In the genomic region with DNA sequence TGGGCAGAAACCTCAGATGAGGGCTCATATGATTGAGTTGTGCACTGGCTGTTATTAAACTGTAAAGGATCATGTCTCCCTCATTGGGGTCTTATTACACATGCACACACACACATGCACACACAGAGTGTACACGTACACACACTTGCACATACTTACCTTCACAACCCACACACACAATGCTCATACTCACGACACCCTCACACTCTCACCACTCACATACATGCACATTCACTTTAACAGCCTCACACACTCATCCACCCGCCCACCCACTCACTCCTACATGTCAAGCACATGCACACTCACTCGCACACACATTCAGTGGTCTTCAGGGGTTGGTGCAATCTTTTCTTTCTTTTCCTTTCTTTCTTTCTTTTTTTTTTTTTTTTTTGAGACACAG, we compare ENCODE assay signal across 25 cellular contexts. TPM values are rescaled to one million over a fixed set of nuclear protein-coding genes. Genes with fewer than 3 reads are reported as not detected.
DNase-seq lines count a peak whose midpoint lies in the region; ATAC-seq, FAIRE-seq and TF ChIP-seq lines count a peak whose summit lies in the region.
"Had no signal": no experiment of that assay in that cellular context is flagged by ENCODE, and none has a peak within 500 bp of the region (broad histone marks: within the 10 kb centered on the region; RNA-seq: fewer than 3 reads in every experiment).

No MANE protein-coding gene starts in this region.

- no peaks in the 10 kb centered on the region for H3K9me3 Mint-ChIP-seq in H9
- no peaks in the 10 kb centered on the region for H3K9me3 Mint-ChIP-seq in activated T-cell treated with anti-CD3 and anti-CD28 coated beads, Interleukin-2, amount 50 U/mL, for 72 hours
- H3K9me3 Mint-ChIP-seq: CD4-positive, alpha-beta memory T cell; HFFc6 had no signal

- no peaks in the 10 kb centered on the region for H3K79me2 ChIP-seq in H9 (ENCODE audit: insufficient read depth, low read length)
- no peaks in the 10 kb centered on the region for H3K79me2 ChIP-seq in GM12878 (ENCODE audit: control insufficient read depth, insufficient read depth, low read length)
- H3K79me2 ChIP-seq in H1 (ENCODE audit: control insufficient read depth in 1 of 2, insufficient read depth in 2 of 2, low read length in 2 of 2) = no peaks in the 10 kb centered on the region

- no peaks in the 10 kb centered on the region for H3K9me3 ChIP-seq in H9 (ENCODE audit: control insufficient read depth, low read depth, low read length)
- no peaks in the 10 kb centered on the region for H3K9me3 ChIP-seq in HEK293 (ENCODE audit: control insufficient read depth, insufficient read depth, low read depth, low read length)
- H3K9me3 ChIP-seq in GM12878 (replicated peaks; ENCODE audit: control insufficient read depth, insufficient read depth, low read length) = no peaks in the 10 kb centered on the region
- H3K9me3 ChIP-seq in H1 (ENCODE audit: insufficient read depth in 2 of 2, low read depth in 1 of 2, low read length in 1 of 2) = no peaks in the 10 kb centered on the region

- H3K9ac ChIP-seq in H9 (ENCODE audit: extremely low read depth, insufficient read length, low read length) (no peak overlapping the region), GM12878 (ENCODE audit: control insufficient read depth, insufficient read depth, low read length) (no peak overlapping the region), H1 (replicated peaks in 1 of 4; ENCODE audit: extremely low read depth in 1 of 4, low read depth in 3 of 4, low read length in 3 of 4) (no peak overlapping the region)

- H2BK15ac ChIP-seq in H9 (ENCODE audit: low read depth, low read length) (no peak overlapping the region), H1 (ENCODE audit: low read length) (0 out of 2 replicates have a peak overlapping the region, but pooled peaks have one; percentile 83)

- H2BK12ac ChIP-seq in H9 (ENCODE audit: insufficient read length, low read depth, low read length) = no peak overlapping the region
- H2BK12ac ChIP-seq in H1 (ENCODE audit: low read depth, low read length) = peak overlapping the region; percentile 98; the same call in 1 of the 2 replicates

- no peak overlapping the region for H3K4me2 ChIP-seq in H9 (ENCODE audit: insufficient read depth, insufficient read length, low read length)
- H3K4me2 ChIP-seq in GM12878 (ENCODE audit: control insufficient read depth, insufficient read depth) = no peak overlapping the region
- no peak overlapping the region for H3K4me2 ChIP-seq in H1 (ENCODE audit: insufficient read depth in 1 of 2, low read depth in 2 of 2, low read length in 2 of 2)

- no peak overlapping the region for H3T11ph ChIP-seq in H9 (ENCODE audit: low read length)

- H3K18ac ChIP-seq in H9 (ENCODE audit: insufficient read length, low read depth, low read length) (no peak overlapping the region), H1 (ENCODE audit: extremely low read depth, low read length) (no peak overlapping the region)

- SMC1A ChIA-PET in GM12878 (lab: Charles Lee; ENCODE audit: uncharacterized antibody, unreplicated experiment) = interaction anchor here (2.1 kb wide), 1 partner anchor 95 kb away, joined by 8 read pairs; no protein-coding TSS in a partner anchor

- ATAC-seq in GM12878 = no peak
- no peak for ATAC-seq in activated T-cell treated with anti-CD3 and anti-CD28 coated beads, Interleukin-2, amount 50 U/mL, for 72 hours (replicated peaks in 1 of 2)
- ATAC-seq: HCT116 had no signal

- H3K27ac Mint-ChIP-seq in H9 = no peak overlapping the region; a peak in 1 of 7 replicates
- H3K27ac Mint-ChIP-seq in activated T-cell treated with anti-CD3 and anti-CD28 coated beads, Interleukin-2, amount 50 U/mL, for 72 hours = no peak overlapping the region

- no peak for FAIRE-seq in GM12878 (lab: Jason Lieb, UNC)
- no peak for FAIRE-seq in H1 (lab: Jason Lieb, UNC)
- FAIRE-seq: GM12892 had no signal

- H2BK120ac ChIP-seq in H9 (ENCODE audit: low read depth, low read length, poor library complexity, severe bottlenecking) (no peak overlapping the region), H1 (replicated peaks; ENCODE audit: low read depth, low read length) (no peak overlapping the region)

- TF ChIP-seq EP300 in GM12878 (IDR thresholded peaks at IDR 0.05; ENCODE audit: borderline replicate concordance in 1 of 2, control insufficient read depth in 1 of 2, low read depth in 2 of 2, low read length in 2 of 2) (no peak), H1 (IDR thresholded peaks at IDR 0.05; ENCODE audit: borderline replicate concordance in 1 of 2, low read depth in 2 of 2, low read length in 2 of 2) (no peak)

- H4K20me1 ChIP-seq in H9 (ENCODE audit: control insufficient read depth, insufficient read depth, insufficient read length) (no peaks in the 10 kb centered on the region), GM12878 (ENCODE audit: control insufficient read depth, insufficient read depth) (no peaks in the 10 kb centered on the region), H1 (replicated peaks in 1 of 2; ENCODE audit: control insufficient read depth in 1 of 2, insufficient read depth in 2 of 2, low read length in 2 of 2) (no peaks in the 10 kb centered on the region)

- H3K56ac ChIP-seq in H9 (ENCODE audit: insufficient read length, low read depth, low read length) (no peak overlapping the region), H1 (replicated peaks; ENCODE audit: insufficient read length, low read depth, low read length) (no peak overlapping the region)

- RAD21 ChIA-PET in GM12878 (lab: Charles Lee; ENCODE audit: unreplicated experiment) = interaction anchor here (3.1 kb wide), 1 partner anchor 95 kb away, joined by 23 read pairs; a partner anchor contains a TSS

- H3K36me3 Mint-ChIP-seq in H9 (ENCODE audit: insufficient read depth in 1 of 3, low read depth in 3 of 3) = no peaks in the 10 kb centered on the region
- H3K36me3 Mint-ChIP-seq in activated T-cell treated with anti-CD3 and anti-CD28 coated beads, Interleukin-2, amount 50 U/mL, for 72 hours (ENCODE audit: insufficient read depth in 2 of 2) = no peaks in the 10 kb centered on the region
- H3K36me3 Mint-ChIP-seq: CD4-positive, alpha-beta memory T cell had no signal

- H3K23me2 ChIP-seq in H9 (ENCODE audit: insufficient read length, low read depth, low read length, poor library complexity, severe bottlenecking) (no peaks in the 10 kb centered on the region), H1 (ENCODE audit: low read depth, low read length) (peaks cover 2% of the 10 kb centered on the region; the same call in 1 of the 2 replicates)

- POLR2A ChIA-PET in HEK293 (lab: Yijun Ruan, JAX) (no interaction called here), GM12878 (lab: Charles Lee) (interaction anchor here (1.1 kb wide), 1 partner anchor 14 kb away, joined by 3 read pairs; no protein-coding TSS in a partner anchor), H1 (lab: Charles Lee; ENCODE audit: partially characterized antibody) (no interaction called here)

- in situ Hi-C loops in GM12878 (cut with MboI) = no loop called here

- TF ChIP-seq POLR2A in GM12878 (IDR thresholded peaks at IDR 0.05; ENCODE audit: low read depth, low read length) (no peak), H1 (IDR thresholded peaks at IDR 0.05; ENCODE audit: control extremely low read depth in 1 of 2, low read depth in 2 of 2, low read length in 2 of 2) (no peak)

- H3K27me3 ChIP-seq in H9 (ENCODE audit: insufficient read depth, low read length) = no peaks in the 10 kb centered on the region
- H3K27me3 ChIP-seq in GM12878 (replicated peaks in 1 of 2; ENCODE audit: control insufficient read depth in 2 of 2, insufficient read depth in 2 of 2, low read length in 1 of 2) = no peaks in the 10 kb centered on the region
- no peaks in the 10 kb centered on the region for H3K27me3 ChIP-seq in H1 (replicated peaks in 1 of 4; ENCODE audit: control insufficient read depth in 3 of 4, extremely low read depth in 1 of 4, insufficient read depth in 3 of 4, low read length in 3 of 4)

- H4K5ac ChIP-seq in H9 (ENCODE audit: insufficient read length, low read depth, low read length) (no peak overlapping the region), H1 (ENCODE audit: insufficient read length, low read depth, low read length) (no peak overlapping the region)

- H3K4me1 ChIP-seq in H9 (ENCODE audit: insufficient read depth, low read length) (no peaks in the 10 kb centered on the region; the same call in 1 of the 2 replicates), HEK293 (ENCODE audit: control insufficient read depth, insufficient read depth, low read length) (no peaks in the 10 kb centered on the region), GM12878 (ENCODE audit: control insufficient read depth, insufficient read depth, low read length) (peaks cover 3% of the 10 kb centered on the region; the same call in 1 of the 2 replicates), H1 (replicated peaks in 1 of 4; ENCODE audit: control insufficient read depth in 3 of 4, insufficient read depth in 4 of 4, low read length in 3 of 4) (no peaks in the 10 kb centered on the region; a peak in 1 of 7 replicates)

- H3K36me3 ChIP-seq in HEK293 (ENCODE audit: control insufficient read depth in 2 of 2, insufficient read depth in 1 of 2, low read length in 2 of 2) = no peaks in the 10 kb centered on the region
- H3K36me3 ChIP-seq in GM12878 (ENCODE audit: control insufficient read depth in 2 of 2, insufficient read depth in 2 of 2, low read length in 1 of 2) = no peaks in the 10 kb centered on the region
- no peaks in the 10 kb centered on the region for H3K36me3 ChIP-seq in H1 (ENCODE audit: control insufficient read depth in 2 of 4, insufficient read depth in 4 of 4, low read length in 3 of 4)

- no peak for TF ChIP-seq CTCF in H9 (conservative IDR thresholded peaks at IDR 0.05)
- TF ChIP-seq CTCF in HEK293 (tag by site-specific recombination; IDR thresholded peaks at IDR 0.05) = no peak
- no peak for TF ChIP-seq CTCF in GM12878 (IDR thresholded peaks at IDR 0.05 in 2 of 3, conservative IDR thresholded peaks at IDR 0.05 in 1 of 3; ENCODE audit: control insufficient read depth in 2 of 3, extremely low read depth in 1 of 3, insufficient read depth in 1 of 3, low read depth in 3 of 3, low read length in 3 of 3)
- no peak for TF ChIP-seq CTCF in H1 (IDR thresholded peaks at IDR 0.05; ENCODE audit: control extremely low read depth in 1 of 3, insufficient read depth in 1 of 3, low read depth in 1 of 3, low read length in 3 of 3)

- peaks cover 5 to 8% of the 10 kb centered on the region in 2 experiments for H3K4me1 Mint-ChIP-seq in H9
- peaks cover 7% of the 10 kb centered on the region for H3K4me1 Mint-ChIP-seq in activated T-cell treated with anti-CD3 and anti-CD28 coated beads, Interleukin-2, amount 50 U/mL, for 72 hours (ENCODE audit: low read depth)
- H3K4me1 Mint-ChIP-seq: CD4-positive, alpha-beta memory T cell had no signal

- no peak for TF ChIP-seq RAD21 in GM12878 (IDR thresholded peaks at IDR 0.05; ENCODE audit: insufficient read depth, low read depth, low read length)
- no peak for TF ChIP-seq RAD21 in H1 (IDR thresholded peaks at IDR 0.05 in 1 of 2, conservative IDR thresholded peaks at IDR 0.05 in 1 of 2; ENCODE audit: low read depth in 2 of 2, low read length in 2 of 2)

- H3K27ac ChIP-seq in H9 (ENCODE audit: insufficient read length, low read depth, low read length) (no peak overlapping the region), HEK293 (ENCODE audit: extremely low read depth, low read depth, low read length) (no peak overlapping the region), GM12878 (ENCODE audit: control insufficient read depth, insufficient read depth) (no peak overlapping the region), H1 (ENCODE audit: low read depth, low read length) (no peak overlapping the region)

- H4K8ac ChIP-seq in H9 (replicated peaks; ENCODE audit: insufficient read length, low read depth, low read length) (no peak overlapping the region), H1 (ENCODE audit: extremely low read depth, insufficient read depth, low read length) (no peak overlapping the region)

- no peak overlapping the region; a peak in 1 of 5 replicates for H3K4me3 Mint-ChIP-seq in H9
- H3K4me3 Mint-ChIP-seq in activated T-cell treated with anti-CD3 and anti-CD28 coated beads, Interleukin-2, amount 50 U/mL, for 72 hours = no peak overlapping the region
- H3K4me3 Mint-ChIP-seq: CD4-positive, alpha-beta memory T cell had no signal

- CTCF ChIA-PET in HEK293 (lab: Yijun Ruan, JAX) (interaction anchor here (0.6 to 3.9 kb wide), 4 partner anchors 24 to 162 kb away, joined by 4 to 84 read pairs (median 11); a partner anchor contains a TSS), GM12878 (lab: Yijun Ruan, JAX) (interaction anchor here (0.7 to 3.7 kb wide), 9 partner anchors 8 to 210 kb away, joined by 3 to 44 read pairs (median 12); a partner anchor contains a TSS), H1 (lab: Charles Lee; ENCODE audit: partially characterized antibody) (interaction anchor here (0.9 to 18.9 kb wide), 10 partner anchors 9 to 223 kb away, joined by 3 to 328 read pairs (median 11); a partner anchor contains a TSS)

- H3K4me3 ChIP-seq in HEK293 (ENCODE audit: low read depth, low read length) (no peak overlapping the region), GM12878 (no peak overlapping the region), H1 (ENCODE audit: extremely low read depth in 1 of 4, insufficient read depth in 2 of 4, low read depth in 3 of 4, low read length in 4 of 4) (no peak overlapping the region)

- H2BK5ac ChIP-seq in H9 (ENCODE audit: insufficient read length, low read length) (no peak overlapping the region), H1 (ENCODE audit: low read depth, low read length) (no peak overlapping the region; the same call in 1 of the 2 replicates)

- WGBS in H9 (ENCODE audit: extremely low coverage, insufficient read length, low lambda C conversion rate) = 100% methylated on average over 1 of the region's 4 CpGs
- 17% methylated on average over 4 of the region's 4 CpGs for WGBS in GM12878 (ENCODE audit: insufficient coverage, insufficient replicate concordance, low lambda C conversion rate, missing lambda C conversion rate)
- WGBS in H1 (ENCODE audit: extremely low coverage in 1 of 2, insufficient coverage in 1 of 2, insufficient read length in 1 of 2, insufficient replicate concordance in 2 of 2, low coverage in 1 of 2, low lambda C conversion rate in 2 of 2, missing lambda C conversion rate in 1 of 2), 2 experiments = 91% methylated on average over 3 of the region's 4 CpGs; no CpG with 5 or more reads in 1 of the 2 experiments

- DNase-seq in H9 (no peak), GM12878 (ENCODE audit: low read depth, low spot score) (no peak), H1 (ENCODE audit: low read depth in 1 of 2, low spot score in 2 of 2) (no peak), cortex of kidney (lab: John Stamatoyannopoulos, UW) (no peak), NCI-H1930 (lab: John Stamatoyannopoulos, UW) (no peak), iPS-NIHi11 (ENCODE audit: low spot score) (no peak)
- DNase-seq in activated T-cell treated with anti-CD3 and anti-CD28 coated beads, Interleukin-2, amount 50 U/mL, for 72 hours = no peak
- DNase-seq: C1 segment of cervical spinal cord; Calu3; CD4-positive, alpha-beta memory T cell; COR-L47; DMS53; DMS79 treated with DMSO at 0.1 percent for 48 hours; GF-D8; GOT3; H7 had no signal

- H4K91ac ChIP-seq in H9 (ENCODE audit: insufficient read length, low read depth, low read length) = no peak overlapping the region
- peak overlapping the region; percentile 75 for H4K91ac ChIP-seq in H1 (replicated peaks; ENCODE audit: insufficient read length, low read length)

- H2AFZ ChIP-seq in H9 (ENCODE audit: low read length) (no peak overlapping the region), GM12878 (ENCODE audit: control insufficient read depth, low read depth, low read length) (no peak overlapping the region), H1 (ENCODE audit: low read length) (no peak overlapping the region)

- no peak overlapping the region for H3K4ac ChIP-seq in H9 (ENCODE audit: low read depth, low read length)
- no peak overlapping the region for H3K4ac ChIP-seq in H1 (replicated peaks; ENCODE audit: insufficient read length, low read depth, low read length)

- H3K23ac ChIP-seq in H9 (ENCODE audit: insufficient read length, low read depth, low read length) (peak overlapping the region; percentile 5), H1 (ENCODE audit: insufficient read length) (no peak overlapping the region)

- peaks cover 2% of the 10 kb centered on the region; the same call in 1 of the 2 replicates for H3K27me3 Mint-ChIP-seq in H9 (ENCODE audit: low read depth)
- H3K27me3 Mint-ChIP-seq in activated T-cell treated with anti-CD3 and anti-CD28 coated beads, Interleukin-2, amount 50 U/mL, for 72 hours (ENCODE audit: low read depth) = no peaks in the 10 kb centered on the region

- no peaks in the 10 kb centered on the region for H3K79me1 ChIP-seq in H9 (ENCODE audit: insufficient read depth, low read depth, low read length, poor library complexity, severe bottlenecking)
- no peaks in the 10 kb centered on the region for H3K79me1 ChIP-seq in H1 (ENCODE audit: low read depth, low read length)

- no TSS peak for BruUV-seq in GM12878 (replicated peaks; lab: Mats Ljungman, UMichigan)

- no peak overlapping the region for H2BK20ac ChIP-seq in H9 (ENCODE audit: low read depth, low read length, poor library complexity, severe bottlenecking)
- H2BK20ac ChIP-seq in H1 (ENCODE audit: low read length) = 0 out of 2 replicates have a peak overlapping the region, but pooled peaks have one; percentile 87

- H2AK5ac ChIP-seq in H9 (ENCODE audit: insufficient read length, low read length) (no peak overlapping the region), H1 (ENCODE audit: low read depth, low read length) (peak overlapping the region; percentile 87; the same call in 1 of the 2 replicates)

- no peak overlapping the region for H3K14ac ChIP-seq in H9 (ENCODE audit: insufficient read depth, low read length)
- no peak overlapping the region for H3K14ac ChIP-seq in H1 (ENCODE audit: insufficient read length)

- intact Hi-C loops in GM12878 (cut with micrococcal nuclease; ENCODE audit: unreplicated experiment) = loop anchor here (5.0 kb wide), 1 partner anchor 222 kb away; no protein-coding TSS in a partner anchor

RNA-seq across cellular contexts. Expression of a gene that starts 5.4 kb away (rescaled TPM):
- total RNA-seq in H9 (2021) (not detected in 2 replicates), GM12878 (2014; rRNA removed) (not detected in 2 replicates), GM12878 (2014; rRNA removed; fragmentation: Illumina TruSeq; extraction: Trizol) (not detected in 2 replicates), GM12878 (2021) (not detected in 2 replicates)
- not detected in 2 replicates for total RNA-seq in GM12878 (2013; cell fraction: nucleolus; rRNA removed)
- polyA plus RNA-seq in GM12878 (2011; ENCODE audit: low read depth) = not detected
- polyA plus RNA-seq in GM12878 (2011; rRNA removed) (not detected in 2 replicates), GM12878 (2014; fragmentation: Illumina TruSeq; extraction: Trizol) (not detected in 2 replicates), GM12878 (2014; fragmentation: Nextera tagmentation; extraction: Ambion mirVana) (not detected), GM12878 (2014; rRNA removed) (not detected in 2 replicates), GM12878 (2016; fragmentation: Nextera tagmentation; extraction: Ambion mirVana) (not detected), H1 (2011; rRNA removed) (not detected in 2 replicates)
- not detected in 2 replicates for polyA plus RNA-seq in GM12878 (2011; cell fraction: cytosol; rRNA removed)
- polyA plus RNA-seq in GM12878 (2011; cell fraction: nucleus; rRNA removed) = not detected in 2 replicates
- not detected in 2 replicates for polyA plus RNA-seq in GM12878 (2012)
- polyA minus RNA-seq in GM12878 (2011; rRNA and poly(A)+ RNA removed) = not detected in 2 replicates
- not detected in 2 replicates for polyA minus RNA-seq in GM12878 (2011; cell fraction: cytosol; rRNA and poly(A)+ RNA removed)
- not detected in 2 replicates for polyA minus RNA-seq in GM12878 (2011; cell fraction: nucleus; rRNA and poly(A)+ RNA removed)
- not detected in 2 replicates for total RNA-seq in H1 (2021; fragmentation: NEBNext Ultra II Directional; extraction: Animal tissue kit (Norgen Biotek cat#: 25700))
- polyA plus RNA-seq in H1 (2011; cell fraction: cytosol; rRNA removed) = not detected
- not detected for polyA plus RNA-seq in H1 (2011; cell fraction: nucleus; rRNA removed)
- polyA plus RNA-seq in H1 (2012, experiment 1 of 2) = not detected in 4 replicates
- polyA plus RNA-seq in H1 (2012, experiment 2 of 2) = not detected
- not detected for polyA plus RNA-seq in H1 (2013, experiment 1 of 2)
- polyA plus RNA-seq in H1 (2013, experiment 2 of 2) = not detected
- polyA minus RNA-seq in H1 (2011; rRNA and poly(A)+ RNA removed) = not detected in 2 replicates
- polyA minus RNA-seq in H1 (2011; cell fraction: cytosol; rRNA and poly(A)+ RNA removed) = not detected
- not detected for polyA minus RNA-seq in H1 (2011; cell fraction: nucleus; rRNA and poly(A)+ RNA removed)
- not detected for total RNA-seq in activated T-cell treated with anti-CD3 and anti-CD28 coated beads, Interleukin-2, amount 50 U/mL, for 72 hours
- total RNA-seq: A172; A673; Calu3; CD4-positive, alpha-beta memory T cell; Daoy; G401; H7; HFFc6 had no signal
- polyA plus RNA-seq: BJ; CD4-positive, alpha-beta memory T cell had no signal

RNA-seq across cellular contexts. Expression of a gene that starts 7.8 kb away (rescaled TPM):
- total RNA-seq in H9 (2021) (not detected in 2 replicates), GM12878 (2014; rRNA removed) (not detected in 2 replicates), GM12878 (2014; rRNA removed; fragmentation: Illumina TruSeq; extraction: Trizol) (not detected in 2 replicates), GM12878 (2021) (not detected in 2 replicates)
- total RNA-seq in GM12878 (2013; cell fraction: nucleolus; rRNA removed) = not detected in 2 replicates
- not detected for polyA plus RNA-seq in GM12878 (2011; ENCODE audit: low read depth)
- polyA plus RNA-seq in GM12878 (2011; rRNA removed) (0.33 and 0.35 TPM in 2 replicates), GM12878 (2014; fragmentation: Illumina TruSeq; extraction: Trizol) (not detected in 2 replicates), GM12878 (2014; fragmentation: Nextera tagmentation; extraction: Ambion mirVana) (not detected), GM12878 (2014; rRNA removed) (not detected in 2 replicates), GM12878 (2016; fragmentation: Nextera tagmentation; extraction: Ambion mirVana) (not detected), H1 (2011; rRNA removed) (0.72 and 2.0 TPM in 2 replicates)
- 0.27 and 0.39 TPM in 2 replicates for polyA plus RNA-seq in GM12878 (2011; cell fraction: cytosol; rRNA removed)
- polyA plus RNA-seq in GM12878 (2011; cell fraction: nucleus; rRNA removed) = not detected in 2 replicates
- polyA plus RNA-seq in GM12878 (2012) = not detected in 2 replicates
- polyA minus RNA-seq in GM12878 (2011; rRNA and poly(A)+ RNA removed) = not detected in 2 replicates
- polyA minus RNA-seq in GM12878 (2011; cell fraction: cytosol; rRNA and poly(A)+ RNA removed) = not detected in 2 replicates
- polyA minus RNA-seq in GM12878 (2011; cell fraction: nucleus; rRNA and poly(A)+ RNA removed) = not detected in 2 replicates
- not detected in 2 replicates for total RNA-seq in H1 (2021; fragmentation: NEBNext Ultra II Directional; extraction: Animal tissue kit (Norgen Biotek cat#: 25700))
- 1.2 TPM for polyA plus RNA-seq in H1 (2011; cell fraction: cytosol; rRNA removed)
- polyA plus RNA-seq in H1 (2011; cell fraction: nucleus; rRNA removed) = 0.81 TPM
- 0.79 to 2.8 TPM (median 2.4 TPM) in 4 replicates for polyA plus RNA-seq in H1 (2012, experiment 1 of 2)
- not detected for polyA plus RNA-seq in H1 (2012, experiment 2 of 2)
- polyA plus RNA-seq in H1 (2013, experiment 1 of 2) = not detected
- polyA plus RNA-seq in H1 (2013, experiment 2 of 2) = 0.22 TPM
- polyA minus RNA-seq in H1 (2011; rRNA and poly(A)+ RNA removed) = not detected in 2 replicates
- not detected for polyA minus RNA-seq in H1 (2011; cell fraction: cytosol; rRNA and poly(A)+ RNA removed)
- polyA minus RNA-seq in H1 (2011; cell fraction: nucleus; rRNA and poly(A)+ RNA removed) = not detected
- total RNA-seq in activated T-cell treated with anti-CD3 and anti-CD28 coated beads, Interleukin-2, amount 50 U/mL, for 72 hours = not detected
- total RNA-seq: A172; A673; Calu3; CD4-positive, alpha-beta memory T cell; Daoy; G401; H7; HFFc6 had no signal
- polyA plus RNA-seq: BJ; CD4-positive, alpha-beta memory T cell had no signal

RNA-seq across cellular contexts. Expression of a gene that starts 23.6 kb away (rescaled TPM):
- total RNA-seq in H9 (2021) = 10.4 and 11.3 TPM in 2 replicates
- total RNA-seq in GM12878 (2013; cell fraction: nucleolus; rRNA removed) = 84.8 and 86.2 TPM in 2 replicates
- 7.2 and 8.8 TPM in 2 replicates for total RNA-seq in GM12878 (2014; rRNA removed)
- 7.1 and 8.6 TPM in 2 replicates for total RNA-seq in GM12878 (2014; rRNA removed; fragmentation: Illumina TruSeq; extraction: Trizol)
- total RNA-seq in GM12878 (2021) = 6.6 and 8.5 TPM in 2 replicates
- 5.3 TPM for polyA plus RNA-seq in GM12878 (2011; ENCODE audit: low read depth)
- polyA plus RNA-seq in GM12878 (2011; rRNA removed) = 15.9 and 23.1 TPM in 2 replicates
- 4.6 and 4.8 TPM in 2 replicates for polyA plus RNA-seq in GM12878 (2011; cell fraction: cytosol; rRNA removed)
- polyA plus RNA-seq in GM12878 (2011; cell fraction: nucleus; rRNA removed) = 26.9 and 33.7 TPM in 2 replicates
- 7.8 and 9.9 TPM in 2 replicates for polyA plus RNA-seq in GM12878 (2012)
- polyA plus RNA-seq in GM12878 (2014; fragmentation: Illumina TruSeq; extraction: Trizol) = 8.0 and 10.8 TPM in 2 replicates
- 1 to 10 TPM; 2.1 to 2.3 TPM for polyA plus RNA-seq in GM12878 (2014; fragmentation: Nextera tagmentation; extraction: Ambion mirVana)
- polyA plus RNA-seq in GM12878 (2014; rRNA removed) = 9.2 and 10.2 TPM in 2 replicates
- polyA plus RNA-seq in GM12878 (2016; fragmentation: Nextera tagmentation; extraction: Ambion mirVana) = 1 to 10 TPM; 6.0 to 7.2 TPM
- polyA minus RNA-seq in GM12878 (2011; rRNA and poly(A)+ RNA removed) = 7.1 and 12.4 TPM in 2 replicates
- polyA minus RNA-seq in GM12878 (2011; cell fraction: cytosol; rRNA and poly(A)+ RNA removed) = 3.9 and 4.6 TPM in 2 replicates
- 14.0 and 16.9 TPM in 2 replicates for polyA minus RNA-seq in GM12878 (2011; cell fraction: nucleus; rRNA and poly(A)+ RNA removed)
- 12.3 and 12.8 TPM in 2 replicates for total RNA-seq in H1 (2021; fragmentation: NEBNext Ultra II Directional; extraction: Animal tissue kit (Norgen Biotek cat#: 25700))
- polyA plus RNA-seq in H1 (2011; rRNA removed) = 3.5 and 6.2 TPM in 2 replicates
- polyA plus RNA-seq in H1 (2011; cell fraction: cytosol; rRNA removed) = 9.2 TPM
- 4.4 TPM for polyA plus RNA-seq in H1 (2011; cell fraction: nucleus; rRNA removed)
- polyA plus RNA-seq in H1 (2012, experiment 1 of 2) = 6.8 to 9.9 TPM (median 8.6 TPM) in 4 replicates
- 0.73 TPM for polyA plus RNA-seq in H1 (2012, experiment 2 of 2)
- 6.0 TPM for polyA plus RNA-seq in H1 (2013, experiment 1 of 2)
- polyA plus RNA-seq in H1 (2013, experiment 2 of 2) = 5.6 TPM
- 7.5 and 9.9 TPM in 2 replicates for polyA minus RNA-seq in H1 (2011; rRNA and poly(A)+ RNA removed)
- polyA minus RNA-seq in H1 (2011; cell fraction: cytosol; rRNA and poly(A)+ RNA removed) = 7.9 TPM
- 18.6 TPM for polyA minus RNA-seq in H1 (2011; cell fraction: nucleus; rRNA and poly(A)+ RNA removed)
- 10 to 100 TPM in 1 of 2 donors, 1 to 10 TPM in 1; 9.0 to 14.2 TPM for total RNA-seq in activated T-cell treated with anti-CD3 and anti-CD28 coated beads, Interleukin-2, amount 50 U/mL, for 72 hours

RNA-seq across cellular contexts. Expression of a gene that starts 46.1 kb away (rescaled TPM):
- total RNA-seq in H9 (2021) (not detected in 2 replicates), GM12878 (2014; rRNA removed) (not detected in 2 replicates), GM12878 (2014; rRNA removed; fragmentation: Illumina TruSeq; extraction: Trizol) (not detected in 2 replicates), GM12878 (2021) (not detected in 2 replicates)
- not detected in 2 replicates for total RNA-seq in GM12878 (2013; cell fraction: nucleolus; rRNA removed)
- not detected for polyA plus RNA-seq in GM12878 (2011; ENCODE audit: low read depth)
- polyA plus RNA-seq in GM12878 (2011; rRNA removed) (not detected in 2 replicates), GM12878 (2014; fragmentation: Illumina TruSeq; extraction: Trizol) (not detected in 2 replicates), GM12878 (2014; fragmentation: Nextera tagmentation; extraction: Ambion mirVana) (not detected), GM12878 (2014; rRNA removed) (not detected in 2 replicates), GM12878 (2016; fragmentation: Nextera tagmentation; extraction: Ambion mirVana) (not detected), H1 (2011; rRNA removed) (not detected in 2 replicates)
- not detected in 2 replicates for polyA plus RNA-seq in GM12878 (2011; cell fraction: cytosol; rRNA removed)
- not detected in 2 replicates for polyA plus RNA-seq in GM12878 (2011; cell fraction: nucleus; rRNA removed)
- not detected in 2 replicates for polyA plus RNA-seq in GM12878 (2012)
- not detected in 2 replicates for polyA minus RNA-seq in GM12878 (2011; rRNA and poly(A)+ RNA removed)
- not detected in 2 replicates for polyA minus RNA-seq in GM12878 (2011; cell fraction: cytosol; rRNA and poly(A)+ RNA removed)
- polyA minus RNA-seq in GM12878 (2011; cell fraction: nucleus; rRNA and poly(A)+ RNA removed) = not detected in 2 replicates
- not detected in 2 replicates for total RNA-seq in H1 (2021; fragmentation: NEBNext Ultra II Directional; extraction: Animal tissue kit (Norgen Biotek cat#: 25700))
- polyA plus RNA-seq in H1 (2011; cell fraction: cytosol; rRNA removed) = not detected
- not detected for polyA plus RNA-seq in H1 (2011; cell fraction: nucleus; rRNA removed)
- polyA plus RNA-seq in H1 (2012, experiment 1 of 2) = not detected in 4 replicates
- not detected for polyA plus RNA-seq in H1 (2012, experiment 2 of 2)
- polyA plus RNA-seq in H1 (2013, experiment 1 of 2) = not detected
- polyA plus RNA-seq in H1 (2013, experiment 2 of 2) = not detected
- not detected in 2 replicates for polyA minus RNA-seq in H1 (2011; rRNA and poly(A)+ RNA removed)
- polyA minus RNA-seq in H1 (2011; cell fraction: cytosol; rRNA and poly(A)+ RNA removed) = not detected
- not detected for polyA minus RNA-seq in H1 (2011; cell fraction: nucleus; rRNA and poly(A)+ RNA removed)
- total RNA-seq in activated T-cell treated with anti-CD3 and anti-CD28 coated beads, Interleukin-2, amount 50 U/mL, for 72 hours = not detected
- total RNA-seq: A172; A673; Calu3; CD4-positive, alpha-beta memory T cell; Daoy; G401; H7; HFFc6 had no signal
- polyA plus RNA-seq: BJ; CD4-positive, alpha-beta memory T cell had no signal
